1 cellular context compared by ENCODE assay signal in genomic region chr9:128078504-128079434, GRCh38.
TF ChIP-seq lines count a peak whose summit lies in the region.

No MANE protein-coding gene starts in this region.

TF ChIP-seq in K562, 482 proteins besides CTCF, POLR2A, EP300 and RAD21 (continued from another document and continues in another):
- TF ChIP-seq CHD7 (IDR thresholded peaks at IDR 0.05; ENCODE audit: low read depth, low read length) = no peak
- peak; percentile 75 for TF ChIP-seq ELF1 (tag; IDR thresholded peaks at IDR 0.05)
- TF ChIP-seq MEIS2 (IDR thresholded peaks at IDR 0.05; ENCODE audit: partially characterized antibody) = peak; percentile 96
- TF ChIP-seq NR2C2 (CRISPR knock-in tag; IDR thresholded peaks at IDR 0.05) = no peak
- TF ChIP-seq NR2C2 (tag; IDR thresholded peaks at IDR 0.05) = peak; percentile 69
- TF ChIP-seq ZNF133 (CRISPR knock-in tag; IDR thresholded peaks at IDR 0.05) = no peak
- TF ChIP-seq, protein P1, sequence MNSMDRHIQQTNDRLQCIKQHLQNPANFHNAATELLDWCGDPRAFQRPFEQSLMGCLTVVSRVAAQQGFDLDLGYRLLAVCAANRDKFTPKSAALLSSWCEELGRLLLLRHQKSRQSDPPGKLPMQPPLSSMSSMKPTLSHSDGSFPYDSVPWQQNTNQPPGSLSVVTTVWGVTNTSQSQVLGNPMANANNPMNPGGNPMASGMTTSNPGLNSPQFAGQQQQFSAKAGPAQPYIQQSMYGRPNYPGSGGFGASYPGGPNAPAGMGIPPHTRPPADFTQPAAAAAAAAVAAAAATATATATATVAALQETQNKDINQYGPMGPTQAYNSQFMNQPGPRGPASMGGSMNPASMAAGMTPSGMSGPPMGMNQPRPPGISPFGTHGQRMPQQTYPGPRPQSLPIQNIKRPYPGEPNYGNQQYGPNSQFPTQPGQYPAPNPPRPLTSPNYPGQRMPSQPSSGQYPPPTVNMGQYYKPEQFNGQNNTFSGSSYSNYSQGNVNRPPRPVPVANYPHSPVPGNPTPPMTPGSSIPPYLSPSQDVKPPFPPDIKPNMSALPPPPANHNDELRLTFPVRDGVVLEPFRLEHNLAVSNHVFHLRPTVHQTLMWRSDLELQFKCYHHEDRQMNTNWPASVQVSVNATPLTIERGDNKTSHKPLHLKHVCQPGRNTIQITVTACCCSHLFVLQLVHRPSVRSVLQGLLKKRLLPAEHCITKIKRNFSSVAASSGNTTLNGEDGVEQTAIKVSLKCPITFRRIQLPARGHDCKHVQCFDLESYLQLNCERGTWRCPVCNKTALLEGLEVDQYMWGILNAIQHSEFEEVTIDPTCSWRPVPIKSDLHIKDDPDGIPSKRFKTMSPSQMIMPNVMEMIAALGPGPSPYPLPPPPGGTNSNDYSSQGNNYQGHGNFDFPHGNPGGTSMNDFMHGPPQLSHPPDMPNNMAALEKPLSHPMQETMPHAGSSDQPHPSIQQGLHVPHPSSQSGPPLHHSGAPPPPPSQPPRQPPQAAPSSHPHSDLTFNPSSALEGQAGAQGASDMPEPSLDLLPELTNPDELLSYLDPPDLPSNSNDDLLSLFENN (IDR thresholded peaks at IDR 0.05; ENCODE audit: low read depth in 2 of 2, low read length in 2 of 2) = 0 out of 4 replicates have a peak, but pooled peaks of 1 of the 2 experiments have one; percentile 11
- TF ChIP-seq VEZF1 (CRISPR knock-in tag; IDR thresholded peaks at IDR 0.05) = peak; percentile 57
- TF ChIP-seq, protein P2, sequence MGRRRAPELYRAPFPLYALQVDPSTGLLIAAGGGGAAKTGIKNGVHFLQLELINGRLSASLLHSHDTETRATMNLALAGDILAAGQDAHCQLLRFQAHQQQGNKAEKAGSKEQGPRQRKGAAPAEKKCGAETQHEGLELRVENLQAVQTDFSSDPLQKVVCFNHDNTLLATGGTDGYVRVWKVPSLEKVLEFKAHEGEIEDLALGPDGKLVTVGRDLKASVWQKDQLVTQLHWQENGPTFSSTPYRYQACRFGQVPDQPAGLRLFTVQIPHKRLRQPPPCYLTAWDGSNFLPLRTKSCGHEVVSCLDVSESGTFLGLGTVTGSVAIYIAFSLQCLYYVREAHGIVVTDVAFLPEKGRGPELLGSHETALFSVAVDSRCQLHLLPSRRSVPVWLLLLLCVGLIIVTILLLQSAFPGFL (CRISPR knock-in tag; IDR thresholded peaks at IDR 0.05) = no peak
- no peak for TF ChIP-seq MXI1 (IDR thresholded peaks at IDR 0.05; ENCODE audit: low read depth, low read length)
- TF ChIP-seq KLF16 (IDR thresholded peaks at IDR 0.05) = peak; percentile 49; the same call in 1 of the 2 replicates
- TF ChIP-seq ZNF507 (tag; conservative IDR thresholded peaks at IDR 0.05) = no peak
- TF ChIP-seq RNF2 (IDR thresholded peaks at IDR 0.05) = peak; percentile 38; the same call in 1 of the 2 replicates
- TF ChIP-seq, protein P3, sequence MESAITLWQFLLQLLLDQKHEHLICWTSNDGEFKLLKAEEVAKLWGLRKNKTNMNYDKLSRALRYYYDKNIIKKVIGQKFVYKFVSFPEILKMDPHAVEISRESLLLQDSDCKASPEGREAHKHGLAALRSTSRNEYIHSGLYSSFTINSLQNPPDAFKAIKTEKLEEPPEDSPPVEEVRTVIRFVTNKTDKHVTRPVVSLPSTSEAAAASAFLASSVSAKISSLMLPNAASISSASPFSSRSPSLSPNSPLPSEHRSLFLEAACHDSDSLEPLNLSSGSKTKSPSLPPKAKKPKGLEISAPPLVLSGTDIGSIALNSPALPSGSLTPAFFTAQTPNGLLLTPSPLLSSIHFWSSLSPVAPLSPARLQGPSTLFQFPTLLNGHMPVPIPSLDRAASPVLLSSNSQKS (CRISPR knock-in tag; IDR thresholded peaks at IDR 0.05) = no peak
- TF ChIP-seq HMG20B (CRISPR knock-in tag; IDR thresholded peaks at IDR 0.05) = no peak
- TF ChIP-seq SRSF7 (optimal IDR thresholded peaks at IDR 0.05; ENCODE audit: low read depth, low read length) = no peak
- peak in 1 of 2 experiments; percentile 56; a peak in 1 of 4 replicates for TF ChIP-seq MLLT1 (IDR thresholded peaks at IDR 0.05)
- peak; percentile 41; the same call in 1 of the 2 replicates for TF ChIP-seq ZBED1 (IDR thresholded peaks at IDR 0.05)
- no peak for TF ChIP-seq NFE2L1 (tag; IDR thresholded peaks at IDR 0.05; ENCODE audit: borderline replicate concordance, low read depth)
- TF ChIP-seq ZNF766 (CRISPR knock-in tag; conservative IDR thresholded peaks at IDR 0.05) = peak; percentile 43
- peak; percentile 57 for TF ChIP-seq ZNF384 (IDR thresholded peaks at IDR 0.05; ENCODE audit: low read depth, low read length)
- no peak for TF ChIP-seq IRF2 (CRISPR knock-in tag; IDR thresholded peaks at IDR 0.05)
- TF ChIP-seq EGR1 (conservative IDR thresholded peaks at IDR 0.05) = no peak
- no peak for TF ChIP-seq PHF20 (IDR thresholded peaks at IDR 0.05; ENCODE audit: partially characterized antibody)
- TF ChIP-seq FUS (optimal IDR thresholded peaks at IDR 0.05; ENCODE audit: low read depth, low read length) = no peak
- no peak for TF ChIP-seq ZNF263 (CRISPR knock-in tag; IDR thresholded peaks at IDR 0.05; ENCODE audit: borderline replicate concordance)
- TF ChIP-seq SMARCE1 (IDR thresholded peaks at IDR 0.05) = peak; percentile 99
- peak; percentile 53 for TF ChIP-seq CEBPG (CRISPR knock-in tag; IDR thresholded peaks at IDR 0.05)
- peak; percentile 37 to 56; a peak in 3 of 4 replicates for TF ChIP-seq CEBPG (tag; conservative IDR thresholded peaks at IDR 0.05 in 1 of 2, IDR thresholded peaks at IDR 0.05 in 1 of 2)
- TF ChIP-seq YY1 (IDR thresholded peaks at IDR 0.05; ENCODE audit: borderline replicate concordance in 1 of 3, control insufficient read depth in 1 of 3, extremely low read depth in 1 of 3, insufficient read depth in 3 of 3, insufficient read length in 1 of 3, insufficient replicate concordance in 2 of 3, low read depth in 1 of 3, low read length in 2 of 3) = peak in 1 of 3 experiments; percentile 60
- no peak for TF ChIP-seq HNRNPLL (IDR thresholded peaks at IDR 0.05; ENCODE audit: low read depth, low read length, poor library complexity, severe bottlenecking)
- TF ChIP-seq TCF3 (CRISPR knock-in tag; IDR thresholded peaks at IDR 0.05) = peak; percentile 82
- no peak for TF ChIP-seq CBFB (CRISPR knock-in tag; IDR thresholded peaks at IDR 0.05)
- no peak for TF ChIP-seq ATF1 (CRISPR knock-in tag; IDR thresholded peaks at IDR 0.05)
- TF ChIP-seq ATF1 (tag; IDR thresholded peaks at IDR 0.05) = no peak
- TF ChIP-seq PTTG1 (tag; IDR thresholded peaks at IDR 0.05; ENCODE audit: low read depth) = peak; percentile 14; the same call in 1 of the 2 replicates
- TF ChIP-seq NCOA1 (IDR thresholded peaks at IDR 0.05; ENCODE audit: low read depth) = peak; percentile 42; the same call in 1 of the 2 replicates
- TF ChIP-seq, protein P4, sequence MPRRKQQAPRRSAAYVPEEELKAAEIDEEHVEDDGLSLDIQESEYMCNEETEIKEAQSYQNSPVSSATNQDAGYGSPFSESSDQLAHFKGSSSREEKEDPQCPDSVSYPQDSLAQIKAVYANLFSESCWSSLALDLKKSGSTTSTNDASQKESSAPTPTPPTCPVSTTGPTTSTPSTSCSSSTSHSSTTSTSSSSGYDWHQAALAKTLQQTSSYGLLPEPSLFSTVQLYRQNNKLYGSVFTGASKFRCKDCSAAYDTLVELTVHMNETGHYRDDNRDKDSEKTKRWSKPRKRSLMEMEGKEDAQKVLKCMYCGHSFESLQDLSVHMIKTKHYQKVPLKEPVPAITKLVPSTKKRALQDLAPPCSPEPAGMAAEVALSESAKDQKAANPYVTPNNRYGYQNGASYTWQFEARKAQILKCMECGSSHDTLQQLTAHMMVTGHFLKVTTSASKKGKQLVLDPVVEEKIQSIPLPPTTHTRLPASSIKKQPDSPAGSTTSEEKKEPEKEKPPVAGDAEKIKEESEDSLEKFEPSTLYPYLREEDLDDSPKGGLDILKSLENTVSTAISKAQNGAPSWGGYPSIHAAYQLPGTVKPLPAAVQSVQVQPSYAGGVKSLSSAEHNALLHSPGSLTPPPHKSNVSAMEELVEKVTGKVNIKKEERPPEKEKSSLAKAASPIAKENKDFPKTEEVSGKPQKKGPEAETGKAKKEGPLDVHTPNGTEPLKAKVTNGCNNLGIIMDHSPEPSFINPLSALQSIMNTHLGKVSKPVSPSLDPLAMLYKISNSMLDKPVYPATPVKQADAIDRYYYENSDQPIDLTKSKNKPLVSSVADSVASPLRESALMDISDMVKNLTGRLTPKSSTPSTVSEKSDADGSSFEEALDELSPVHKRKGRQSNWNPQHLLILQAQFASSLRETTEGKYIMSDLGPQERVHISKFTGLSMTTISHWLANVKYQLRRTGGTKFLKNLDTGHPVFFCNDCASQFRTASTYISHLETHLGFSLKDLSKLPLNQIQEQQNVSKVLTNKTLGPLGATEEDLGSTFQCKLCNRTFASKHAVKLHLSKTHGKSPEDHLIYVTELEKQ (CRISPR knock-in tag; IDR thresholded peaks at IDR 0.05) = no peak
